ENCODE assay signal across 30 cellular contexts in genomic region chr3:149872589-149872988, GRCh38.
"Had no signal": no experiment of that assay in that cellular context is flagged by ENCODE, and none has a peak within 500 bp of the region (broad histone marks: within the 10 kb centered on the region; RNA-seq: fewer than 3 reads in every experiment).

No MANE protein-coding gene starts in this region.

- H3K36me3 ChIP-seq: right atrium auricular region had no signal

- H3K4me3 Mint-ChIP-seq: mesothelial cell of epicardium; naive B cell; natural killer cell; nephron progenitor cell; neural progenitor cell; stimulated activated naive B cell treated with anti-CD40 and anti-IgM and Interleukin-4, amounts not matched to agents 10 μg/mL and 1 μg/mL and 100 μg/mL, for 72 hours had no signal

- DNase-seq: hippocampal formation; kidney; left colon; left lung; lower lobe of right lung; mammary epithelial cell; mesenchymal stem cell; naive B cell; natural killer cell; nephron progenitor cell; occipital lobe; stimulated activated CD4-positive, alpha-beta T cell treated with anti-CD3 and anti-CD28 coated beads, Interleukin-12 subunit alpha, Interleukin-12 subunit beta, amount 100 ng/mL, for 4 hours; stimulated activated CD4-positive, alpha-beta T cell treated with anti-CD3 and anti-CD28 coated beads, Interleukin-15, amount 100 ng/mL, for 24 hours; stimulated activated CD4-positive, alpha-beta T cell treated with anti-CD3 and anti-CD28 coated beads, Interleukin-2, amount 100 ng/mL, for 24 hours; stimulated activated CD4-positive, alpha-beta T cell treated with anti-CD3 and anti-CD28 coated beads, Interleukin-4, amount 100 ng/mL, for 1 hour; stimulated activated naive B cell treated with anti-CD40 and anti-IgM and Interleukin-4, amounts not matched to agents 10 μg/mL and 1 μg/mL and 100 μg/mL, for 72 hours; stimulated activated naive CD8-positive, alpha-beta T cell treated with anti-CD3 and anti-CD28 coated beads, Interleukin-15, Interleukin-2, amounts not matched to agents 100 U/mL and 50 U/mL, for 24 hours; stomach; testis; thyroid gland; transverse colon; upper lobe of left lung had no signal

- H3K27me3 ChIP-seq: left lung, neural progenitor cell, neutrophil, right atrium auricular region, stomach, testis, thyroid gland, transverse colon, upper lobe of left lung, vagina had no signal

- ATAC-seq: left colon; left lung; lower lobe of right lung; natural killer cell; sciatic nerve; stimulated activated naive B cell treated with anti-CD40 and anti-IgM and Interleukin-4, amounts not matched to agents 10 μg/mL and 1 μg/mL and 100 μg/mL, for 72 hours; stimulated activated naive CD8-positive, alpha-beta T cell treated with anti-CD3 and anti-CD28 coated beads, Interleukin-15, Interleukin-2, amounts not matched to agents 100 U/mL and 50 U/mL, for 24 hours had no signal

- H3K4me1 ChIP-seq: left lung, lower lobe of right lung, neural progenitor cell, parathyroid adenoma, right atrium auricular region, testis, thyroid gland, transverse colon, upper lobe of left lung, vagina had no signal

- H3K4me1 Mint-ChIP-seq: nephron progenitor cell, neural progenitor cell had no signal

- H3K9ac ChIP-seq: neural progenitor cell, parathyroid adenoma had no signal

- FAIRE-seq: kidney had no signal

- H3K27ac ChIP-seq: left lung, lower lobe of right lung, neural progenitor cell, parathyroid adenoma, right atrium auricular region, skin epidermis, stomach, testis, thyroid gland, transverse colon, upper lobe of left lung, vagina had no signal

- H3K27me3 Mint-ChIP-seq: naive B cell; stimulated activated naive B cell treated with anti-CD40 and anti-IgM and Interleukin-4, amounts not matched to agents 10 μg/mL and 1 μg/mL and 100 μg/mL, for 72 hours had no signal

- H2AFZ ChIP-seq: neural progenitor cell, parathyroid adenoma had no signal

- H3K4me2 ChIP-seq: neural progenitor cell had no signal

- H3K9me3 ChIP-seq: lower lobe of right lung, neutrophil, testis, thyroid gland, upper lobe of left lung, vagina had no signal

- H3K27ac Mint-ChIP-seq: mesothelial cell of epicardium; nephron progenitor cell; neural progenitor cell; stimulated activated naive B cell treated with anti-CD40 and anti-IgM and Interleukin-4, amounts not matched to agents 10 μg/mL and 1 μg/mL and 100 μg/mL, for 72 hours had no signal

- H3K4me3 ChIP-seq: left lung, lower lobe of right lung, neural progenitor cell, right atrium auricular region, skin epidermis, stomach, testis, thyroid gland, transverse colon, upper lobe of left lung, vagina had no signal
